In the genomic region with DNA sequence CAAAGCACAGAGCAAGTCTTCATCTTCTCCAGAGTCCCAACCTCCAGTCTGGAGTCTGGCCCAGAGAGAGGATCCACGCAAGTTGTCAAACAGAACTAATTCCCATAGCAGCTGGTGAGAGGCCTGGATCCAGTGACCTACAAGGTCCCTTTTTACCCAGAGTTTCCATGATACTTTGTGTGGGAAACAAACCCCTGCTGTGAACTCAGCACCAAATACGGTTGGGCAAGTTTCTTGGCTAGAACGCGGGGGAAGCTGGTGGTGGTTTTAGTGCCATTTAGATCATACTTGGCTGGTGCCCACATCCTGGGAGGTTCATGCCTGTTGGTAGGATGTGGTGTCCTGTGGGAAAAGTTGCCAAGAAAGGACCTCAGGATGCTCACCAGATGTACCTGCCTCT, we compare ENCODE assay signal across 1 cellular context.
TF ChIP-seq lines count a peak whose summit lies in the region.

No MANE protein-coding gene starts in this region.

TF ChIP-seq in WTC11, 78 proteins besides CTCF, POLR2A, EP300 and RAD21 (continued from another document):
- TF ChIP-seq, protein P1, sequence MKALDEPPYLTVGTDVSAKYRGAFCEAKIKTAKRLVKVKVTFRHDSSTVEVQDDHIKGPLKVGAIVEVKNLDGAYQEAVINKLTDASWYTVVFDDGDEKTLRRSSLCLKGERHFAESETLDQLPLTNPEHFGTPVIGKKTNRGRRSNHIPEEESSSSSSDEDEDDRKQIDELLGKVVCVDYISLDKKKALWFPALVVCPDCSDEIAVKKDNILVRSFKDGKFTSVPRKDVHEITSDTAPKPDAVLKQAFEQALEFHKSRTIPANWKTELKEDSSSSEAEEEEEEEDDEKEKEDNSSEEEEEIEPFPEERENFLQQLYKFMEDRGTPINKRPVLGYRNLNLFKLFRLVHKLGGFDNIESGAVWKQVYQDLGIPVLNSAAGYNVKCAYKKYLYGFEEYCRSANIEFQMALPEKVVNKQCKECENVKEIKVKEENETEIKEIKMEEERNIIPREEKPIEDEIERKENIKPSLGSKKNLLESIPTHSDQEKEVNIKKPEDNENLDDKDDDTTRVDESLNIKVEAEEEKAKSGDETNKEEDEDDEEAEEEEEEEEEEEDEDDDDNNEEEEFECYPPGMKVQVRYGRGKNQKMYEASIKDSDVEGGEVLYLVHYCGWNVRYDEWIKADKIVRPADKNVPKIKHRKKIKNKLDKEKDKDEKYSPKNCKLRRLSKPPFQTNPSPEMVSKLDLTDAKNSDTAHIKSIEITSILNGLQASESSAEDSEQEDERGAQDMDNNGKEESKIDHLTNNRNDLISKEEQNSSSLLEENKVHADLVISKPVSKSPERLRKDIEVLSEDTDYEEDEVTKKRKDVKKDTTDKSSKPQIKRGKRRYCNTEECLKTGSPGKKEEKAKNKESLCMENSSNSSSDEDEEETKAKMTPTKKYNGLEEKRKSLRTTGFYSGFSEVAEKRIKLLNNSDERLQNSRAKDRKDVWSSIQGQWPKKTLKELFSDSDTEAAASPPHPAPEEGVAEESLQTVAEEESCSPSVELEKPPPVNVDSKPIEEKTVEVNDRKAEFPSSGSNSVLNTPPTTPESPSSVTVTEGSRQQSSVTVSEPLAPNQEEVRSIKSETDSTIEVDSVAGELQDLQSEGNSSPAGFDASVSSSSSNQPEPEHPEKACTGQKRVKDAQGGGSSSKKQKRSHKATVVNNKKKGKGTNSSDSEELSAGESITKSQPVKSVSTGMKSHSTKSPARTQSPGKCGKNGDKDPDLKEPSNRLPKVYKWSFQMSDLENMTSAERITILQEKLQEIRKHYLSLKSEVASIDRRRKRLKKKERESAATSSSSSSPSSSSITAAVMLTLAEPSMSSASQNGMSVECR (CRISPR knock-in tag; IDR thresholded peaks at IDR 0.05; ENCODE audit: borderline replicate concordance): no peak
- TF ChIP-seq SMAD4 (CRISPR knock-in tag; IDR thresholded peaks at IDR 0.05) (no peak), OVOL2 (CRISPR knock-in tag; IDR thresholded peaks at IDR 0.05; ENCODE audit: borderline replicate concordance) (no peak)
